ENCODE assay signal across 15 cellular contexts in the genomic region with DNA sequence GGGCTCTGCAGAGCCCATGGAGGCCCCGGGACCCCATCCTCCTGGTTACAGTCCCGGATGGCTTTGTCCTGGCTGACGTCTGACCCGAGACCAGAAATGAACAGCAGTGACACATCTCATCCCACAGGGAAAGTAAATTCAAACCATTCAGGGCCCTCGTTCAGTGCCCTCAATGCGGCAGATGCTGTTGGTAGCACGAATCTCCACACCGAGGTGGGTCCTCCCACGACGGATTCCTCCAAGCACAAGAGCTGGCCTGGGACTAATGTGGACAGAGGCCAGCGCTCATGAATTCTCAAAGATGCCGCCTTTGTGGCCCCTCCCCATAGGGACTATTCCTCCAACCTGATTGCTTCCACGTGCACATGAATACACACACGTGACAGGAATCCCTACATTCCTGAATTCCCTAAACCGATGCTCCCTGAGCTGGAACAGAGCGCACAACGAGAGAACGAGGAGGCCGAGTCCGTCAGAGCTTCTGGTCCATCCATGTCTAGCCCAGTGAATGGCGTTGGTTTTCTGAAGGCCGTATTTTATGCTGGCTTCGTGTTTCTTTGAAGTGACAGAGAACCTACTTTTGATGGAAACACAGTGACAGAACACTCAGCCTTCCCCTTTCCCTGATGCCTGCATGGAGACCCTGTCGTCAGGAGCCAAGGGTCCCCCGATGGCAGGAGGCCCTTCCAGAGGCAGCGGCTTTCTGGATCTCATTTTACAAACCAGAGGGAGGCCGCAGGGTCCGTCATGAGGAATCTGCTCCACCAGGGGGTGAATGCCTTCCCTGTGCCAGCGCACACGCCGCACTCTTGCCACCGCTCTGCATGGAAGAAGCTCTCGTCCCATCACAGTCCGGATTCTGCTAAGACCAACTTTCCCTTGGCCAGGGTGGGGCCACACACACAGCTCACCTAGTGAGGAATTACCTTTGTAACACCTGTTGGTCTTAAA.
DNase-seq lines count a peak whose midpoint lies in the region; ATAC-seq and TF ChIP-seq lines count a peak whose summit lies in the region.
"Had no signal": no experiment of that assay in that cellular context is flagged by ENCODE, and none has a peak within 500 bp of the region (broad histone marks: within the 10 kb centered on the region; RNA-seq: fewer than 3 reads in every experiment).

No MANE protein-coding gene starts in this region.

- CTCF ChIA-PET in HCT116 (lab: Charles Lee): no interaction called here

- ATAC-seq in HCT116 (peak; percentile 45; the same call in 1 of the 2 replicates), upper lobe of right lung (no peak), HG03432 (IDR thresholded peaks at IDR 0.05; ENCODE audit: unreplicated experiment) (no peak), HG02938 (IDR thresholded peaks at IDR 0.05; ENCODE audit: unreplicated experiment) (no peak), HG03196 (IDR thresholded peaks at IDR 0.05; ENCODE audit: unreplicated experiment) (no peak)

- H3K9me3 ChIP-seq in HCT116 (ENCODE audit: control insufficient read depth in 1 of 2, insufficient read depth in 1 of 2, low read depth in 1 of 2, low read length in 2 of 2): no peaks in the 10 kb centered on the region
- no peaks in the 10 kb centered on the region for H3K9me3 ChIP-seq in WERI-Rb-1 (ENCODE audit: severe bottlenecking)
- no peaks in the 10 kb centered on the region for H3K9me3 ChIP-seq in upper lobe of right lung
- H3K9me3 ChIP-seq: Caco-2, HAP-1 had no signal

- TF ChIP-seq RAD21 in HCT116 (IDR thresholded peaks at IDR 0.05; ENCODE audit: low read depth): no peak

- H3K4me1 ChIP-seq in HCT116 (ENCODE audit: control insufficient read depth in 1 of 2, insufficient read depth in 2 of 2, low read length in 2 of 2) (peaks cover 0 to 7% of the 10 kb centered on the region in 2 experiments; a peak in 1 of 4 replicates), upper lobe of right lung (no peaks in the 10 kb centered on the region)
- H3K4me1 ChIP-seq: Caco-2, HAP-1 had no signal

- no TSS peak for BruUV-seq in HCT116 (replicated peaks; lab: Mats Ljungman, UMichigan)

- peaks cover 42% of the 10 kb centered on the region for H3K27me3 ChIP-seq in HCT116 (ENCODE audit: insufficient read depth, low read length)
- no peaks in the 10 kb centered on the region for H3K27me3 ChIP-seq in WERI-Rb-1 (ENCODE audit: insufficient read depth, low read depth, severe bottlenecking)
- H3K27me3 ChIP-seq in upper lobe of right lung: peaks cover 13% of the 10 kb centered on the region

- H3K9me2 ChIP-seq in HCT116 (ENCODE audit: insufficient read depth): no peaks in the 10 kb centered on the region

- RAD21 ChIA-PET in HCT116 (lab: Charles Lee; ENCODE audit: low non-redundant PET in 1 of 2, low total read pairs in 2 of 2, uncharacterized antibody in 2 of 2, unreplicated experiment in 2 of 2): no interaction called here

- no peak for DNase-seq in HCT116 (ENCODE audit: low read depth, low spot score)
- no peak for DNase-seq in WERI-Rb-1
- peak; percentile 9 for DNase-seq in mucosa of gallbladder (ENCODE audit: low spot score)
- DNase-seq in upper lobe of right lung: peak; percentile 38
- DNase-seq: Caco-2; CD4-positive, CD25-positive, alpha-beta regulatory T cell; KG1; NCI-H1436 treated with DMSO at 0.1 percent for 48 hours; NCI-H2081; NCI-H524; Right ventricle myocardium superior had no signal

- no peak overlapping the region for H2AFZ ChIP-seq in HCT116 (ENCODE audit: low read depth, low read length, poor library complexity, severe bottlenecking)

- H3K27ac ChIP-seq in HCT116 (ENCODE audit: low read depth, low read length): no peak overlapping the region
- H3K27ac ChIP-seq in WERI-Rb-1: no peak overlapping the region
- H3K27ac ChIP-seq in upper lobe of right lung: no peak overlapping the region

- no peak for TF ChIP-seq POLR2A in HCT116 (IDR thresholded peaks at IDR 0.05; ENCODE audit: borderline replicate concordance, extremely low read depth, insufficient read depth, insufficient read length)

- H3K4me2 ChIP-seq in HCT116 (ENCODE audit: low read length): no peak overlapping the region

- H3K36me3 ChIP-seq in HCT116 (ENCODE audit: control insufficient read depth in 1 of 2, insufficient read depth in 2 of 2, low read length in 2 of 2) (no peaks in the 10 kb centered on the region), WERI-Rb-1 (no peaks in the 10 kb centered on the region), upper lobe of right lung (no peaks in the 10 kb centered on the region)
- H3K36me3 ChIP-seq: HAP-1 had no signal

- H3K9ac ChIP-seq in HCT116 (ENCODE audit: low read length): no peak overlapping the region

- H3K4me3 ChIP-seq in HCT116 (replicated peaks in 1 of 2; ENCODE audit: low read depth in 1 of 2, low read length in 2 of 2) (no peak overlapping the region), WERI-Rb-1 (ENCODE audit: low read depth, low read length) (no peak overlapping the region), upper lobe of right lung (no peak overlapping the region)
- H3K4me3 ChIP-seq: HAP-1 had no signal

- intact Hi-C loops in HCT116 (cut with micrococcal nuclease): no loop called here
- intact Hi-C loops in upper lobe of right lung (cut with DNase I): no loop called here

- TF ChIP-seq CTCF in HCT116 (IDR thresholded peaks at IDR 0.05 in 2 of 3, conservative IDR thresholded peaks at IDR 0.05 in 1 of 3; ENCODE audit: borderline replicate concordance in 1 of 3, insufficient read depth in 1 of 3, low read depth in 2 of 3, low read length in 2 of 3) (no peak), WERI-Rb-1 (IDR thresholded peaks at IDR 0.05; ENCODE audit: low read depth, low read length) (0 out of 2 replicates have a peak, but pooled peaks have one; percentile 10), upper lobe of right lung (IDR thresholded peaks at IDR 0.05) (no peak)

- H4K20me1 ChIP-seq in HCT116 (ENCODE audit: insufficient read depth): no peaks in the 10 kb centered on the region

- POLR2A ChIA-PET in HCT116 (lab: Charles Lee): no interaction called here

- H3K79me2 ChIP-seq in HCT116 (ENCODE audit: insufficient read depth, low read length): no peaks in the 10 kb centered on the region

TF ChIP-seq in HCT116, 20 proteins besides CTCF, POLR2A, EP300 and RAD21:
- TF ChIP-seq SIN3A (IDR thresholded peaks at IDR 0.05; ENCODE audit: low read depth) (no peak), YY1 (IDR thresholded peaks at IDR 0.05; ENCODE audit: extremely low read depth, insufficient replicate concordance, low read depth, low read length) (no peak)
- TF ChIP-seq, protein P1, sequence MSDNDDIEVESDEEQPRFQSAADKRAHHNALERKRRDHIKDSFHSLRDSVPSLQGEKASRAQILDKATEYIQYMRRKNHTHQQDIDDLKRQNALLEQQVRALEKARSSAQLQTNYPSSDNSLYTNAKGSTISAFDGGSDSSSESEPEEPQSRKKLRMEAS (IDR thresholded peaks at IDR 0.05): no peak

Comparison
In these comparisons a context has a peak if more than half of its experiments do, and no peak if none do; other contexts are left out.
1. DNase-seq: peak in mucosa of gallbladder (single experiment) and upper lobe of right lung (single experiment); none in HCT116 (single experiment) and WERI-Rb-1 (single experiment).